Comparison of ENCODE assay signal across 5 cellular contexts in the genomic region with DNA sequence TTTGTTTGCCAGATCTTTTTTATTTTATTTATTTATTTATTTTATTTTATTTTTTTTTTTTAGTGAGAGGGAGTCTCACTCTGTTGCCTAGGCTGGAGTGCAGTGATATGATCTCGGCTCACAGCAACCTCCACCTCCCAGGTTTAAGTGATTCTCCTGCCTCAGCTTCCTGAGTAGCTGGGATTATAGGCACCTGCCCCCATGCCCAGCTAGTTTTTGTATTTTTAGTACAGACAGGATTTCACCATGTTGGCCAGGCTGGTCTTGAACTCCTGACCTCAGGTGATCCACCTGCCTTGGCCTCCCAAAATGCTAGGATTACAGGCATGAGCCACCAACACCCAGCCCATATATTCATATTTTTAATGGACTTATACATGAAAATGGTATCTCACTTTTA. TPM values are rescaled to one million over a fixed set of nuclear protein-coding genes. Genes with fewer than 3 reads are reported as not detected.
"Had no signal": no experiment of that assay in that cellular context is flagged by ENCODE, and none has a peak within 500 bp of the region (broad histone marks: within the 10 kb centered on the region; RNA-seq: fewer than 3 reads in every experiment).

No MANE protein-coding gene starts in this region.

RNA-seq across cellular contexts. Expression of a gene that starts 30.7 kb away (rescaled TPM):
- total RNA-seq: esophagus mucosa, fibroblast of villous mesenchyme, neural crest cell, osteocyte, renal cortical epithelial cell had no signal
